26 cellular contexts compared by ENCODE assay signal in the genomic region with DNA sequence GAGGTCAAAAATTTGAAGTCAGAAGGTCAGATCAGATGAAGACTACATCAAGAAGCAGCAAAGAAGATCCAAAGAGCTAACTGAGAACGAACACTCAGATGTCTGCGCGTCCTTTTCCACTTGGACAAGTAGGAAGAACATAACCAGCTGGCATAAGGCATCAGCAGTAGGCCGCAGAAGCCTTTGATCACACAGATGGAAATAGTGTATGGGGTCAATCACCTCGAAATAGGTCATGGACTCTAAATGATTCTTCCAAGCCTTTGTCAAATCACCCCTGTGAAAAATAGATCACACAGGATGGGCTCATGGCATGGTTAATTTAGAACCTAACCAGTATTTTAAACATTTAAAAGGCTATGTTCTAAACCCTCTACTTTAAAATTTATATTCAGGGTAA.
"Had no signal": no experiment of that assay in that cellular context is flagged by ENCODE, and none has a peak within 500 bp of the region (broad histone marks: within the 10 kb centered on the region; RNA-seq: fewer than 3 reads in every experiment).

No MANE protein-coding gene starts in this region.

- H3K36me3 ChIP-seq: stomach, suprapubic skin, thoracic aorta, thyroid gland, tibial artery, tibial nerve, transverse colon, upper lobe of right lung, uterus, vagina had no signal

- H3K4me1 ChIP-seq: suprapubic skin, testis, thyroid gland, tibial artery, tibial nerve, transverse colon, upper lobe of right lung, uterus, vagina had no signal

- H3K9me3 ChIP-seq: stomach, suprapubic skin, testis, thoracic aorta, thyroid gland, tibial artery, tibial nerve, transverse colon, upper lobe of right lung, uterus, vagina had no signal

- H3K4me3 ChIP-seq: stomach, suprapubic skin, testis, thoracic aorta, thyroid gland, tibial artery, tibial nerve, transverse colon, upper lobe of right lung, uterus, vagina had no signal

- H3K27ac ChIP-seq: stomach, suprapubic skin, testis, thoracic aorta, thyroid gland, tibial artery, tibial nerve, transverse colon, upper lobe of right lung, uterus, vagina had no signal

- ATAC-seq: stimulated activated effector memory CD8-positive, alpha-beta T cell treated with anti-CD3 and anti-CD28 coated beads, Interleukin-12 subunit alpha, Interleukin-12 subunit beta, amount 100 ng/mL, for 72 hours; stimulated activated memory B cell treated with anti-CD40 and anti-IgM and Interleukin-4, amounts not matched to agents 10 μg/mL and 1 μg/mL and 100 μg/mL, for 72 hours; stimulated activated naive B cell treated with anti-CD40 and anti-IgM and Interleukin-4, amounts not matched to agents 10 μg/mL and 1 μg/mL and 100 μg/mL, for 72 hours; stimulated activated naive CD8-positive, alpha-beta T cell treated with anti-CD3 and anti-CD28 coated beads, Interleukin-15, amount 100 ng/mL, for 72 hours; stimulated activated naive CD8-positive, alpha-beta T cell treated with anti-CD3 and anti-CD28 coated beads, Interleukin-15, Interleukin-2, amounts not matched to agents 100 U/mL and 50 U/mL, for 24 hours; upper lobe of right lung had no signal

- FAIRE-seq: urothelium cell line had no signal

- DNase-seq: stimulated activated CD4-positive, alpha-beta T cell treated with anti-CD3 and anti-CD28 coated beads, Interleukin-2, amount 100 ng/mL, for 48 hours; stimulated activated CD4-positive, alpha-beta T cell treated with anti-CD3 and anti-CD28 coated beads, Interleukin-4, amount 100 ng/mL, for 1 hour; stimulated activated CD4-positive, alpha-beta T cell treated with anti-CD3 and anti-CD28 coated beads, Interleukin-4, amount 100 ng/mL, for 24 hours; stimulated activated CD4-positive, alpha-beta T cell treated with anti-CD3 and anti-CD28 coated beads, Interleukin-4, amount 100 ng/mL, for 4 hours; stimulated activated CD8-positive, alpha-beta memory T cell treated with anti-CD3 and anti-CD28 coated beads, Interleukin-4, amount 100 ng/mL, for 48 hours; stimulated activated naive B cell treated with anti-CD40 and anti-IgM and Interleukin-4, amounts not matched to agents 10 μg/mL and 1 μg/mL and 100 μg/mL, for 72 hours; stimulated activated naive CD4-positive, alpha-beta T cell; stimulated activated naive CD4-positive, alpha-beta T cell treated with Interleukin-2 at 50 U/mL for 16 hours; stimulated activated naive CD8-positive, alpha-beta T cell treated with anti-CD3 and anti-CD28 coated beads, Interleukin-15, amount 100 ng/mL, for 72 hours; stimulated activated naive CD8-positive, alpha-beta T cell treated with anti-CD3 and anti-CD28 coated beads, Interleukin-15, Interleukin-2, amounts not matched to agents 100 U/mL and 50 U/mL, for 24 hours; stomach; substantia nigra; testis; thyroid gland; tibial artery; transverse colon; trophoblast cell; upper lobe of right lung; uterus had no signal

- H3K27me3 ChIP-seq: stomach, suprapubic skin, testis, thyroid gland, tibial artery, tibial nerve, transverse colon, upper lobe of right lung, uterus, vagina had no signal
